Comparison of ENCODE assay signal across 17 cellular contexts in genomic region chr16:73916839-73917594, GRCh38.
DNase-seq lines count a peak whose midpoint lies in the region; ATAC-seq and TF ChIP-seq lines count a peak whose summit lies in the region.
"Had no signal": no experiment of that assay in that cellular context is flagged by ENCODE, and none has a peak within 500 bp of the region (broad histone marks: within the 10 kb centered on the region; RNA-seq: fewer than 3 reads in every experiment).

No MANE protein-coding gene starts in this region.

- H3K4me1 Mint-ChIP-seq in chondrocyte (ENCODE audit: low read depth) = no peaks in the 10 kb centered on the region

- no peaks in the 10 kb centered on the region for H3K9me3 ChIP-seq in heart left ventricle
- no peaks in the 10 kb centered on the region for H3K9me3 ChIP-seq in lower lobe of right lung
- no peaks in the 10 kb centered on the region for H3K9me3 ChIP-seq in upper lobe of right lung
- H3K9me3 ChIP-seq: A549, SJSA1 had no signal

- peaks cover 26% of the 10 kb centered on the region for H3K27me3 Mint-ChIP-seq in chondrocyte (ENCODE audit: low read depth)

- H3K36me3 Mint-ChIP-seq in chondrocyte (ENCODE audit: low read depth) = no peaks in the 10 kb centered on the region

- H3K36me3 ChIP-seq in heart left ventricle = no peaks in the 10 kb centered on the region
- H3K36me3 ChIP-seq in lower lobe of right lung = no peaks in the 10 kb centered on the region
- no peaks in the 10 kb centered on the region for H3K36me3 ChIP-seq in upper lobe of right lung
- H3K36me3 ChIP-seq: SJSA1 had no signal

- peaks cover 0 to under 1% (median 0%) of the 10 kb centered on the region in 12 donors for H3K4me1 ChIP-seq in heart left ventricle
- H3K4me1 ChIP-seq in lower lobe of right lung = no peaks in the 10 kb centered on the region
- H3K4me1 ChIP-seq in upper lobe of right lung = no peaks in the 10 kb centered on the region
- H3K4me1 ChIP-seq: A549, SJSA1 had no signal

- no peak overlapping the region for H3K27ac Mint-ChIP-seq in chondrocyte (ENCODE audit: unreplicated experiment)

- TF ChIP-seq POLR2A in heart left ventricle (IDR thresholded peaks at IDR 0.05) = no peak

- ATAC-seq in Right ventricle myocardium inferior (peak; percentile 97), heart left ventricle (peak; percentile 75 to 96 (median 90)), lower lobe of right lung (peak; percentile 55 to 72), upper lobe of right lung (peak; percentile 69)
- ATAC-seq: A549 had no signal

- DNase-seq in Right ventricle myocardium inferior (ENCODE audit: missing footprints) = no peak
- DNase-seq in cardiac septum (ENCODE audit: low spot score) = no peak
- peak in 1 of 5 donors; percentile 23 for DNase-seq in heart left ventricle
- DNase-seq in lower lobe of right lung = no peak
- no peak for DNase-seq in upper lobe of right lung
- DNase-seq in chondrocyte (ENCODE audit: low spot score) = no peak
- no peak for DNase-seq in amniotic stem cell (lab: John Stamatoyannopoulos, UW)
- DNase-seq in NCI-H2171 (lab: John Stamatoyannopoulos, UW) = no peak
- DNase-seq: AML-193, DND-41, GDM1, KBM-7, NCI-H1436, NCI-H226, NCI-H526 treated with DMSO at 0.1 percent for 48 hours had no signal

- H3K27ac ChIP-seq in heart left ventricle = peak overlapping the region in 1 of 12 donors; percentile 1
- no peak overlapping the region for H3K27ac ChIP-seq in lower lobe of right lung
- H3K27ac ChIP-seq in upper lobe of right lung = no peak overlapping the region
- H3K27ac ChIP-seq: A549, SJSA1 had no signal

- WGBS in heart left ventricle, 4 donors = 50 to 62% (median 56%) methylated on average over 10 of the region's 10 CpGs

- TF ChIP-seq CTCF in heart left ventricle (IDR thresholded peaks at IDR 0.05) = no peak
- TF ChIP-seq CTCF in lower lobe of right lung (IDR thresholded peaks at IDR 0.05) = no peak
- no peak for TF ChIP-seq CTCF in upper lobe of right lung (IDR thresholded peaks at IDR 0.05)
- TF ChIP-seq CTCF in chondrocyte (IDR thresholded peaks at IDR 0.05) = no peak

- H3K9me3 Mint-ChIP-seq in chondrocyte (ENCODE audit: low read depth) = no peaks in the 10 kb centered on the region

- no peak overlapping the region for H3K4me3 Mint-ChIP-seq in chondrocyte (ENCODE audit: unreplicated experiment)

- intact Hi-C loops in Right ventricle myocardium inferior (cut with DNase I) = loop anchor here (2.0 kb wide), 1 partner anchor 34 kb away; no protein-coding TSS in a partner anchor
- intact Hi-C loops in cardiac septum (cut with DNase I) = no loop called here
- intact Hi-C loops in heart left ventricle (cut with DNase I) = no loop called here
- intact Hi-C loops in lower lobe of right lung (cut with DNase I) = no loop called here
- intact Hi-C loops in upper lobe of right lung (cut with DNase I) = no loop called here

- H3K4me3 ChIP-seq in heart left ventricle (no peak overlapping the region), lower lobe of right lung (no peak overlapping the region), upper lobe of right lung (no peak overlapping the region)
- H3K4me3 ChIP-seq: A549, SJSA1 had no signal

- H3K27me3 ChIP-seq in heart left ventricle (peaks cover 0 to 4% (median 0%) of the 10 kb centered on the region in 9 donors), lower lobe of right lung (ENCODE audit: low read depth) (no peaks in the 10 kb centered on the region), upper lobe of right lung (no peaks in the 10 kb centered on the region)
- H3K27me3 ChIP-seq: SJSA1 had no signal
